Comparison of ENCODE assay signal across 23 cellular contexts in genomic region chr5:173258466-173258865, GRCh38. TPM values are rescaled to one million over a fixed set of nuclear protein-coding genes. Genes with fewer than 3 reads are reported as not detected.
A peak's percentile ranks its signal among the peaks of the same experiment; 100 is the strongest.
DNase-seq lines count a peak whose midpoint lies in the region; ATAC-seq and TF ChIP-seq lines count a peak whose summit lies in the region.
"Had no signal": no experiment of that assay in that cellular context is flagged by ENCODE, and none has a peak within 500 bp of the region (broad histone marks: within the 10 kb centered on the region; RNA-seq: fewer than 3 reads in every experiment).

No MANE protein-coding gene starts in this region.

- H3K27me3 ChIP-seq in right cardiac atrium (ENCODE audit: control insufficient read depth, insufficient read depth) (no peaks in the 10 kb centered on the region), left ventricle myocardium inferior (ENCODE audit: low read depth) (peaks cover 56% of the 10 kb centered on the region), SJCRH30 (no peaks in the 10 kb centered on the region)

- H3K36me3 ChIP-seq in left ventricle myocardium inferior (no peaks in the 10 kb centered on the region), SJCRH30 (no peaks in the 10 kb centered on the region)
- H3K36me3 ChIP-seq: BE2C; BLaER1 treated with 17β-estradiol and CSF1 and Interleukin-3, amounts not matched to agents 10 nM and 100 nM had no signal

- H3K9me3 ChIP-seq in right cardiac atrium (ENCODE audit: control insufficient read depth, low read length), result no peaks in the 10 kb centered on the region
- no peaks in the 10 kb centered on the region for H3K9me3 ChIP-seq in left ventricle myocardium inferior (replicated peaks)
- H3K9me3 ChIP-seq in SJCRH30 (replicated peaks), result no peaks in the 10 kb centered on the region
- H3K9me3 ChIP-seq: A549; BE2C; BLaER1 treated with 17β-estradiol and CSF1 and Interleukin-3, amounts not matched to agents 10 nM and 100 nM had no signal

- TF ChIP-seq CTCF in left ventricle myocardium inferior (IDR thresholded peaks at IDR 0.05; ENCODE audit: borderline replicate concordance), result no peak
- TF ChIP-seq CTCF in coronary artery (IDR thresholded peaks at IDR 0.05), result no peak
- no peak for TF ChIP-seq CTCF in MCF 10A (IDR thresholded peaks at IDR 0.05; ENCODE audit: unreplicated experiment)

- peaks cover 23% of the 10 kb centered on the region for H3K27me3 Mint-ChIP-seq in MCF 10A (ENCODE audit: insufficient read depth, unreplicated experiment)

- no peak overlapping the region for H3K4me3 Mint-ChIP-seq in MCF 10A (ENCODE audit: unreplicated experiment)
- H3K4me3 Mint-ChIP-seq: CD4-positive, alpha-beta T cell; CD8-positive, alpha-beta memory T cell had no signal

- no peak overlapping the region for H3K27ac Mint-ChIP-seq in MCF 10A (ENCODE audit: low read depth, unreplicated experiment)
- H3K27ac Mint-ChIP-seq: CD14-positive monocyte; CD4-positive, alpha-beta T cell; CD8-positive, alpha-beta memory T cell had no signal

- 83% methylated on average over 4 of the region's 4 CpGs for WGBS in right cardiac atrium

- no peaks in the 10 kb centered on the region for H3K36me3 Mint-ChIP-seq in MCF 10A (ENCODE audit: insufficient read depth, unreplicated experiment)
- H3K36me3 Mint-ChIP-seq: CD14-positive monocyte; CD8-positive, alpha-beta memory T cell had no signal

- CTCF ChIA-PET in MCF 10A (lab: Yijun Ruan, JAX), result interaction anchor here (0.5 to 1.0 kb wide), 3 partner anchors 14 to 543 kb away, joined by 3 read pairs; no protein-coding TSS in a partner anchor

- intact Hi-C loops in right cardiac atrium (cut with DNase I) (no loop called here), left ventricle myocardium inferior (cut with micrococcal nuclease) (no loop called here), MCF 10A (cut with micrococcal nuclease) (no loop called here)

- no TSS peak for BruUV-seq in MCF 10A (replicated peaks; lab: Mats Ljungman, UMichigan)

- H3K4me1 Mint-ChIP-seq in MCF 10A (ENCODE audit: insufficient read depth, unreplicated experiment), result no peaks in the 10 kb centered on the region
- H3K4me1 Mint-ChIP-seq: CD14-positive monocyte; CD8-positive, alpha-beta memory T cell had no signal

- H3K4me3 ChIP-seq in right cardiac atrium (ENCODE audit: low read length) (no peak overlapping the region), left ventricle myocardium inferior (no peak overlapping the region), SJCRH30 (no peak overlapping the region), coronary artery (no peak overlapping the region)
- H3K4me3 ChIP-seq: A549; BLaER1 treated with 17β-estradiol and CSF1 and Interleukin-3, amounts not matched to agents 10 nM and 100 nM had no signal

- DNase-seq in right cardiac atrium (no peak), left ventricle myocardium inferior (no peak), SJCRH30 (peak in 1 of 2 experiments; percentile 35), foreskin melanocyte (peak; percentile 60), coronary artery (ENCODE audit: low spot score) (no peak), MCF 10A (ENCODE audit: unreplicated experiment) (no peak)
- DNase-seq: 8988T; ACHN; AML-193; BE2C; Calu3; CD4-positive, alpha-beta T cell; CD8-positive, alpha-beta memory T cell; COR-L47; DMS53; DND-41; H7; HCEC 1CT had no signal

- H3K9me3 Mint-ChIP-seq in MCF 10A (ENCODE audit: unreplicated experiment), result no peaks in the 10 kb centered on the region
- H3K9me3 Mint-ChIP-seq: CD4-positive, alpha-beta T cell; CD8-positive, alpha-beta memory T cell had no signal

- POLR2A ChIA-PET in MCF 10A (lab: Yijun Ruan, JAX), result no interaction called here

- ATAC-seq in right cardiac atrium (no peak), HG03521 (IDR thresholded peaks at IDR 0.05; ENCODE audit: unreplicated experiment) (no peak)
- ATAC-seq: A549 had no signal

- H3K4me1 ChIP-seq in right cardiac atrium (ENCODE audit: control insufficient read depth, insufficient read depth, low read length), result no peaks in the 10 kb centered on the region
- peaks cover 25% of the 10 kb centered on the region for H3K4me1 ChIP-seq in left ventricle myocardium inferior
- peaks cover 38% of the 10 kb centered on the region for H3K4me1 ChIP-seq in SJCRH30
- H3K4me1 ChIP-seq: A549, BE2C had no signal

- peak overlapping the region; percentile 77 for H3K27ac ChIP-seq in right cardiac atrium (ENCODE audit: low read length)
- H3K27ac ChIP-seq in left ventricle myocardium inferior (replicated peaks), result no peak overlapping the region
- H3K27ac ChIP-seq in SJCRH30, result peak overlapping the region; percentile 98
- no peak overlapping the region for H3K27ac ChIP-seq in coronary artery
- H3K27ac ChIP-seq: A549; BLaER1 treated with 17β-estradiol and CSF1 and Interleukin-3, amounts not matched to agents 10 nM and 100 nM had no signal

RNA-seq across cellular contexts. Expression of gene NKX2-5, which starts 23.5 kb away (rescaled TPM):
- total RNA-seq in right cardiac atrium, result 100 to 1,000 TPM; 176 to 241 (median 220) TPM
- polyA plus RNA-seq in right cardiac atrium, result 250 TPM
- 248 TPM for total RNA-seq in left ventricle myocardium inferior
- 25.6 and 26.7 TPM in 2 replicates for total RNA-seq in SJCRH30 (2014; rRNA removed; shearing (Covaris generic))
- total RNA-seq in MCF 10A (2022), result 3.9 and 5.5 TPM in 2 replicates
- total RNA-seq: Calu3; CD4-positive, alpha-beta T cell; H1 had no signal
- polyA plus RNA-seq: CD14-positive monocyte; CD8-positive, alpha-beta memory T cell; H1 had no signal

Comparison
In these comparisons a context has a peak if more than half of its experiments do, and no peak if none do; other contexts are left out.
1. H3K27ac ChIP-seq: peak in right cardiac atrium (single experiment) and SJCRH30 (single experiment); none in left ventricle myocardium inferior (single experiment) and coronary artery (0 of 2).